In genomic region chr6:41451515-41452163, GRCh38 we compare ENCODE assay signal across 13 cellular contexts.
DNase-seq lines count a peak whose midpoint lies in the region; ATAC-seq and TF ChIP-seq lines count a peak whose summit lies in the region.
"Had no signal": no experiment of that assay in that cellular context is flagged by ENCODE, and none has a peak within 500 bp of the region (broad histone marks: within the 10 kb centered on the region; RNA-seq: fewer than 3 reads in every experiment).

No MANE protein-coding gene starts in this region.

- H3K9me3 ChIP-seq in adipocyte (ENCODE audit: control insufficient read depth, low read length) (no peaks in the 10 kb centered on the region), gastroesophageal sphincter (no peaks in the 10 kb centered on the region), neuronal stem cell (replicated peaks in 1 of 2; ENCODE audit: control insufficient read depth in 2 of 2, insufficient read depth in 1 of 2, low read depth in 1 of 2, low read length in 2 of 2) (no peaks in the 10 kb centered on the region)

- TF ChIP-seq CTCF in gastroesophageal sphincter (IDR thresholded peaks at IDR 0.05), result peak in 1 of 4 experiments; percentile 7

- no peaks in the 10 kb centered on the region for H3K79me1 ChIP-seq in neuronal stem cell (ENCODE audit: low read depth, low read length)

- no peak overlapping the region for H2AFZ ChIP-seq in neuronal stem cell (ENCODE audit: low read length)

- no peak overlapping the region for H3K14ac ChIP-seq in neuronal stem cell (ENCODE audit: low read length)

- H2BK15ac ChIP-seq in neuronal stem cell (ENCODE audit: low read length), result no peak overlapping the region

- H3K27me3 Mint-ChIP-seq in activated CD8-positive, alpha-beta T cell treated with anti-CD3 and anti-CD28 coated beads, Interleukin-2, amount 10 ng/mL, durations not matched to agents 7 days and 5 days (ENCODE audit: low read depth), result peaks cover 30% of the 10 kb centered on the region

- H3K4me1 ChIP-seq in adipocyte (ENCODE audit: control insufficient read depth, insufficient read depth, low read length) (peaks cover 35% of the 10 kb centered on the region), gastroesophageal sphincter (peaks cover 2 to 49% (median 26%) of the 10 kb centered on the region in 3 donors), neuronal stem cell (ENCODE audit: control insufficient read depth in 2 of 2, insufficient read depth in 1 of 2, low read depth in 1 of 2, low read length in 2 of 2) (peaks cover 10 to 22% of the 10 kb centered on the region in 2 donors)

- H3K9ac ChIP-seq in adipocyte (ENCODE audit: low read length) (peak overlapping the region; percentile 21), neuronal stem cell (ENCODE audit: low read depth, low read length, poor library complexity) (no peak overlapping the region)
- H3K9ac ChIP-seq: KMS-11 had no signal

- H3K36me3 ChIP-seq in adipocyte (ENCODE audit: control insufficient read depth, insufficient read depth, low read length, severe bottlenecking) (no peaks in the 10 kb centered on the region), gastroesophageal sphincter (no peaks in the 10 kb centered on the region), neuronal stem cell (replicated peaks in 1 of 2; ENCODE audit: control insufficient read depth in 2 of 2, insufficient read depth in 2 of 2, low read length in 2 of 2) (no peaks in the 10 kb centered on the region)

- no peaks in the 10 kb centered on the region for H3K36me3 Mint-ChIP-seq in activated CD8-positive, alpha-beta T cell treated with anti-CD3 and anti-CD28 coated beads, Interleukin-2, amount 10 ng/mL, durations not matched to agents 7 days and 5 days (ENCODE audit: low read depth)
- H3K36me3 Mint-ChIP-seq: activated naive CD4-positive, alpha-beta T cell treated with anti-CD3 and anti-CD28 coated beads, Interleukin-2, amount 10 ng/mL, durations not matched to agents 7 days and 5 days had no signal

- H2BK5ac ChIP-seq in neuronal stem cell (ENCODE audit: low read length), result no peak overlapping the region

- H3K4me3 ChIP-seq in adipocyte (ENCODE audit: low read length), result no peak overlapping the region
- no peak overlapping the region for H3K4me3 ChIP-seq in gastroesophageal sphincter
- H3K4me3 ChIP-seq in neuronal stem cell (ENCODE audit: low read length in 2 of 2), result no peak overlapping the region
- H3K4me3 ChIP-seq: skin epidermis had no signal

- POLR2A ChIA-PET in activated CD8-positive, alpha-beta T cell treated with anti-CD3 and anti-CD28 coated beads, Interleukin-2, amount 10 ng/mL, durations not matched to agents 7 days and 5 days (lab: Charles Lee), result no interaction called here

- no peak overlapping the region for H3K27ac Mint-ChIP-seq in activated CD8-positive, alpha-beta T cell treated with anti-CD3 and anti-CD28 coated beads, Interleukin-2, amount 10 ng/mL, durations not matched to agents 7 days and 5 days
- H3K27ac Mint-ChIP-seq: activated CD4-positive, alpha-beta memory T cell treated with anti-CD3 and anti-CD28 coated beads, Interleukin-2, amount 10 ng/mL, durations not matched to agents 7 days and 5 days; activated naive CD4-positive, alpha-beta T cell treated with anti-CD3 and anti-CD28 coated beads, Interleukin-2, amount 10 ng/mL, durations not matched to agents 7 days and 5 days; H9 had no signal

- H2BK120ac ChIP-seq in neuronal stem cell (ENCODE audit: low read depth, low read length), result no peak overlapping the region

- peak overlapping the region; percentile 10 to 82 (median 81) for H3K27ac ChIP-seq in gastroesophageal sphincter
- no peak overlapping the region for H3K27ac ChIP-seq in neuronal stem cell (replicated peaks; ENCODE audit: low read length)
- H3K27ac ChIP-seq: KMS-11 had no signal

- no peak overlapping the region for H4K8ac ChIP-seq in neuronal stem cell (ENCODE audit: low read depth, low read length)

- H3K4me2 ChIP-seq in neuronal stem cell (ENCODE audit: insufficient read depth, low read length, poor library complexity, severe bottlenecking), result no peak overlapping the region
- H3K4me2 ChIP-seq: KMS-11 had no signal

- ATAC-seq in gastroesophageal sphincter (peak; percentile 87), GM21526 (IDR thresholded peaks at IDR 0.05; ENCODE audit: low FRiP score, unreplicated experiment) (no peak)
- no peak for ATAC-seq in activated CD8-positive, alpha-beta T cell treated with anti-CD3 and anti-CD28 coated beads, Interleukin-2, amount 10 ng/mL, durations not matched to agents 7 days and 5 days

- CTCF ChIA-PET in activated CD8-positive, alpha-beta T cell treated with anti-CD3 and anti-CD28 coated beads, Interleukin-2, amount 10 ng/mL, durations not matched to agents 7 days and 5 days (lab: Charles Lee), result no interaction called here

- H3K9me3 Mint-ChIP-seq in activated CD8-positive, alpha-beta T cell treated with anti-CD3 and anti-CD28 coated beads, Interleukin-2, amount 10 ng/mL, durations not matched to agents 7 days and 5 days (ENCODE audit: insufficient read depth), result no peaks in the 10 kb centered on the region
- H3K9me3 Mint-ChIP-seq: activated CD4-positive, alpha-beta memory T cell treated with anti-CD3 and anti-CD28 coated beads, Interleukin-2, amount 10 ng/mL, durations not matched to agents 7 days and 5 days; activated naive CD4-positive, alpha-beta T cell treated with anti-CD3 and anti-CD28 coated beads, Interleukin-2, amount 10 ng/mL, durations not matched to agents 7 days and 5 days; H9 had no signal

- no peak for TF ChIP-seq EP300 in gastroesophageal sphincter (IDR thresholded peaks at IDR 0.05)

- H3K4me1 Mint-ChIP-seq in activated CD8-positive, alpha-beta T cell treated with anti-CD3 and anti-CD28 coated beads, Interleukin-2, amount 10 ng/mL, durations not matched to agents 7 days and 5 days (ENCODE audit: low read depth), result no peaks in the 10 kb centered on the region
- H3K4me1 Mint-ChIP-seq: activated CD4-positive, alpha-beta memory T cell treated with anti-CD3 and anti-CD28 coated beads, Interleukin-2, amount 10 ng/mL, durations not matched to agents 7 days and 5 days; activated naive CD4-positive, alpha-beta T cell treated with anti-CD3 and anti-CD28 coated beads, Interleukin-2, amount 10 ng/mL, durations not matched to agents 7 days and 5 days had no signal

- peak overlapping the region; percentile 9 for H2AK5ac ChIP-seq in neuronal stem cell (ENCODE audit: low read depth, low read length)

- no peak overlapping the region for H3K23ac ChIP-seq in neuronal stem cell (ENCODE audit: low read depth, low read length, poor library complexity)

- H3K27me3 ChIP-seq in adipocyte (replicated peaks; ENCODE audit: control insufficient read depth, insufficient read depth, low read length) (peaks cover 23% of the 10 kb centered on the region), gastroesophageal sphincter (no peaks in the 10 kb centered on the region), neuronal stem cell (ENCODE audit: control insufficient read depth in 3 of 3, insufficient read depth in 3 of 3, low read depth in 1 of 3, low read length in 3 of 3) (peaks cover 0 to 14% (median 0%) of the 10 kb centered on the region in 3 experiments)

- DNase-seq in adipocyte (ENCODE audit: low read depth) (peak; percentile 71), neuronal stem cell (ENCODE audit: low spot score) (no peak), ureter (ENCODE audit: low spot score) (peak; percentile 52), NCI-H2196 (lab: John Stamatoyannopoulos, UW; ENCODE audit: unreplicated experiment) (no peak)
- DNase-seq in activated CD8-positive, alpha-beta T cell treated with anti-CD3 and anti-CD28 coated beads, Interleukin-2, amount 10 ng/mL, durations not matched to agents 7 days and 5 days, result no peak
- DNase-seq: activated CD4-positive, alpha-beta memory T cell treated with anti-CD3 and anti-CD28 coated beads, Interleukin-2, amount 10 ng/mL, durations not matched to agents 7 days and 5 days; activated naive CD4-positive, alpha-beta T cell treated with anti-CD3 and anti-CD28 coated beads, Interleukin-2, amount 10 ng/mL, durations not matched to agents 7 days and 5 days; H9; T-helper 2 cell had no signal

- H3K4ac ChIP-seq in neuronal stem cell (ENCODE audit: low read length), result no peak overlapping the region

- no peak for TF ChIP-seq POLR2A in gastroesophageal sphincter (IDR thresholded peaks at IDR 0.05)

- 40 to 41% methylated on average over 3 to 8 of the region's 22 CpGs for WGBS in gastroesophageal sphincter (ENCODE audit: low coverage in 1 of 2), 2 donors
- no CpG with 5 or more reads among the region's 22 CpGs for WGBS in neuronal stem cell (ENCODE audit: extremely low coverage in 2 of 2, insufficient read length in 2 of 2, insufficient replicate concordance in 1 of 2), 2 donors

- no peak overlapping the region for H4K91ac ChIP-seq in neuronal stem cell (ENCODE audit: low read depth, low read length, poor library complexity)

- H3K18ac ChIP-seq in neuronal stem cell (ENCODE audit: low read length), result peak overlapping the region; percentile 68

- H2BK12ac ChIP-seq in neuronal stem cell (ENCODE audit: low read length), result peak overlapping the region; percentile 64

- H3K4me3 Mint-ChIP-seq in activated CD8-positive, alpha-beta T cell treated with anti-CD3 and anti-CD28 coated beads, Interleukin-2, amount 10 ng/mL, durations not matched to agents 7 days and 5 days, result no peak overlapping the region
- H3K4me3 Mint-ChIP-seq: activated CD4-positive, alpha-beta memory T cell treated with anti-CD3 and anti-CD28 coated beads, Interleukin-2, amount 10 ng/mL, durations not matched to agents 7 days and 5 days; activated naive CD4-positive, alpha-beta T cell treated with anti-CD3 and anti-CD28 coated beads, Interleukin-2, amount 10 ng/mL, durations not matched to agents 7 days and 5 days; H9 had no signal

Comparison
In these comparisons a context has a peak if more than half of its experiments do, and no peak if none do; other contexts are left out.
1. DNase-seq: peak in adipocyte (single experiment) and ureter (single experiment); none in neuronal stem cell (single experiment), NCI-H2196 (single experiment) and activated CD8-positive, alpha-beta T cell treated with anti-CD3 and anti-CD28 coated beads, Interleukin-2, amount 10 ng/mL, durations not matched to agents 7 days and 5 days (single experiment).